In the genomic region with DNA sequence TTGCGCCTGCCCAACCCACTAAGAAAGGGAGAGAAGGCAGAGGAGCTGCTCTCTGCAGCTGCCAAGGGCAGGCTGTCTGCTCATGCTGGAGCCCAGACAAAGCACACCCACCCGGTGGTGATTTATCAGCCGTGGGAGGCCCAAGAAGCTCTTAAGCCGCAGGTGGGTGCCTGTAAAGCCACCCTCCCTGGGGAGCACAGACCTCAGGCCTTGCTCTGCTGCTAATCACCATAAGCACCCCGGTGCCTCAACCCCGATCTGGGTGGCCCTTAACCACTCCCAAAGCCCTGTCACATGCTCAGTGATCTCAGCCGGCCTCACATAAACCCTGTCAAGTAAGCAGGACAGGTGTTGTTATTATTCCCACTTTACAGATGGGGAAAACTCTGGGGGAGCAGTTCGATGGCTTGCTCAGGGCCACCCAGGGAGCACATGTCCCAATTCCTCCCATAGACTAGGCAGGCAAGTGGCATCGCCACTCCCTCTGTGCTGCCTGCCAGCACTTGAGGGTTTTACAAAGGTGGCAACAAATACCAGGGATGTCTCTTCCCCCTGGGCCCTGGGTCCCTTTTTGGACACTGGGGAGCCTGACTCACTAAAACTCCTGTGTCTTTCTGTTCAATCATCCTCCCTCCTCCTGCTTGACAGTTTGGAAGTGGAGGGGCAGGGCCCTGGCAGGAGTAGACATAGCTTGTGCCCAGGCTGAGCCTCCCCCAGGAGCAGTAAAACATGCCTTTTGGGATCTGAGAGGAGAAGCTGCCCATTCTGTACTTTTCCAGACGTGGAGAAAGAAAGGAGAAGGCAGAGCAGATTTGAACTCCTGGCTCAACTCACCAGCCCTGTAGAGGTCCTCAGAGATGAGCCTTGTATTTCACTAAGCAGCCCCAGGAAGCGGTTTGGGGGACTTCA, we compare ENCODE assay signal across 8 cellular contexts.
DNase-seq lines count a peak whose midpoint lies in the region; ATAC-seq, FAIRE-seq and TF ChIP-seq lines count a peak whose summit lies in the region.

No MANE protein-coding gene starts in this region.

- ATAC-seq in GM21381 (IDR thresholded peaks at IDR 0.05; ENCODE audit: unreplicated experiment), result peak; percentile 44
- peak; percentile 52 for ATAC-seq in HG03521 (IDR thresholded peaks at IDR 0.05; ENCODE audit: unreplicated experiment)
- no peak for ATAC-seq in Right ventricle myocardium inferior

- peaks cover 0 to 3% (median 0%) of the 10 kb centered on the region in 3 donors for H3K36me3 Mint-ChIP-seq in immature natural killer cell

- DNase-seq in ELR (ENCODE audit: low read depth) (peak; percentile 36), germinal center (ENCODE audit: low spot score) (peak; percentile 44), immature natural killer cell (no peak), Right ventricle myocardium inferior (ENCODE audit: missing footprints) (no peak), mucosa of gallbladder (ENCODE audit: low spot score) (no peak), D721Med (ENCODE audit: insufficient read length, low spot score) (no peak)

- no peak for FAIRE-seq in D721Med (lab: Jason Lieb, UNC)

- no peaks in the 10 kb centered on the region for H3K4me1 Mint-ChIP-seq in immature natural killer cell

- peaks cover 4 to 11% (median 6%) of the 10 kb centered on the region in 6 donors for H3K9me3 Mint-ChIP-seq in immature natural killer cell

- TF ChIP-seq CTCF in D721Med (IDR thresholded peaks at IDR 0.05; ENCODE audit: insufficient read depth, missing control alignments), result no peak

- no peak overlapping the region for H3K4me3 Mint-ChIP-seq in immature natural killer cell

- peaks cover 0 to 4% (median 3%) of the 10 kb centered on the region in 3 donors for H3K27me3 Mint-ChIP-seq in immature natural killer cell (ENCODE audit: low read depth in 3 of 3)

- H3K27ac Mint-ChIP-seq in immature natural killer cell, result no peak overlapping the region

- intact Hi-C loops in Right ventricle myocardium inferior (cut with DNase I), result loop anchor here (10.0 kb wide), 1 partner anchor 295 kb away; a partner anchor contains a TSS

Comparison
In these comparisons a context has a peak if more than half of its experiments do, and no peak if none do; other contexts are left out.
1. DNase-seq: peak in ELR (single experiment) and germinal center (single experiment); none in immature natural killer cell (0 of 3), Right ventricle myocardium inferior (single experiment), mucosa of gallbladder (single experiment) and D721Med (single experiment).